1 cellular context compared by ENCODE assay signal in the genomic region with DNA sequence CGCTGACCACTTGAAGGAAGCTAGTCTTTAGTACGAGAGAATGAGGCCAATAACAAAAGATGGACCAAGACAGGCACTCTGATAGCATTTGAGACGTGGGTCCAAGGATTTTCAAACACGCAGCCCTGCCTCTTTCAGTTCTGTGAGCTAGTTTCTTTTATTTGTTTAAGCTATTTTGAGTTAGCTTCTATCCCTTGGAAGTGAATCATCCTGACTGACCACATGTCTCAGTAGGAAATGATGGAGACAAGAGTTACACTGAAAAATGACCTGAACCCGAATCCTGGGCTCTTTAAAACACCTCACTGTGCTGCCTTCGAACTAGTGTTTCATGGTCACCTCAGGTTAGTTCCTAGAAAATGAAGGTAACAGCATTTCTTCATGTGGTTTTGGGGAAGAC.
TF ChIP-seq lines count a peak whose summit lies in the region.

No MANE protein-coding gene starts in this region.

TF ChIP-seq in WTC11, 78 proteins besides CTCF, POLR2A, EP300 and RAD21 (continued from another document):
- no peak for TF ChIP-seq E2F4 (CRISPR knock-in tag; IDR thresholded peaks at IDR 0.05; ENCODE audit: borderline replicate concordance, low read depth)
- TF ChIP-seq GTF2I (CRISPR knock-in tag; conservative IDR thresholded peaks at IDR 0.05), result no peak
- no peak for TF ChIP-seq CREM (CRISPR knock-in tag; IDR thresholded peaks at IDR 0.05)
- TF ChIP-seq HMGXB4 (CRISPR knock-in tag; IDR thresholded peaks at IDR 0.05), result no peak
- TF ChIP-seq MXD4 (CRISPR knock-in tag; IDR thresholded peaks at IDR 0.05; ENCODE audit: borderline replicate concordance), result no peak
- TF ChIP-seq CBFB (CRISPR knock-in tag; IDR thresholded peaks at IDR 0.05; ENCODE audit: low read depth), result no peak
- no peak for TF ChIP-seq AR (CRISPR knock-in tag; IDR thresholded peaks at IDR 0.05)
- no peak for TF ChIP-seq USF1 (CRISPR knock-in tag; IDR thresholded peaks at IDR 0.05)
